In the genomic region with DNA sequence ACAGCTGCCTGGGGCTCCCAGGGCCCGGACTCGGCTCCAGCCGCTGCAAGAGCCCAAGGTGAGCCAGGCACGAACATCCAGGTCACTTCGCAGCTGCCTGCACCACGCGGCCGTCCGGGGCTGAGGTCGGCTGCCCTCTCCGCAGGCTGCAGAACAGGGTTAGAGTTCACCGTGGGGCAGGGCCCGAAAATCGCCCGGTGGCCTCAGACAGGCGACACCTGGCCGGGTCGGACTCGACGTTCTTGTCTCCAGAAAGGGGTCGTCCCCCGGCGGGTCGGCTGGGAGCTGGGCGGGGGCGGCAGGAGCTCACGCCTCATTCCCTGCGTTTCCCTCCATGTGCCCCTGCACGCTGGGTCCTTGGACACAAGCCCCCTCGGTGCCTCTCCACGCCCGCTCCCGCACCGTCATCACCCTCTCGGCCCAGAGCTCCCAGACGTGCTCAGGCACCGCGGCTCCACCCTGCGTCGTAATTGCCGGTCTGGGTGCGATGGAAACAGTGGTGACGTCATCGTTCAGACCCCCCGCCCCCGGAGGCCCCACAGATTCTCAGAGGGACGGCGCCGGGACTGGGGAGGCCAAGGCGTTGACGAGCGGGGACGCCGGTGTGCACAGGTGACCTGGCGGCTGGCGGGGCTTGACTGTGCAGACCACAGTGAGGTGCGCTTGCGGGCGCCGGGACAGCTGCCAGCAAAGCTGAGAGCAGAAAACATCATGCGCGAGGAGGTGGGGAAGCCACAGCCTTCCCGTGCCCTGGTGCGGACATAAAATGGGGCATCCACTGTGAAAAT, we compare ENCODE assay signal across 1 cellular context.
A peak's percentile ranks its signal among the peaks of the same experiment; 100 is the strongest.
TF ChIP-seq lines count a peak whose summit lies in the region.

No MANE protein-coding gene starts in this region.

TF ChIP-seq in HepG2, 621 proteins besides CTCF, POLR2A, EP300 and RAD21 (continued from another document):
- TF ChIP-seq ZNF296 (CRISPR knock-in tag; conservative IDR thresholded peaks at IDR 0.05): 0 out of 2 replicates have a peak, but pooled peaks have one; percentile 28
- no peak for TF ChIP-seq ZNF121 (CRISPR knock-in tag; IDR thresholded peaks at IDR 0.05)
- TF ChIP-seq, protein P1, sequence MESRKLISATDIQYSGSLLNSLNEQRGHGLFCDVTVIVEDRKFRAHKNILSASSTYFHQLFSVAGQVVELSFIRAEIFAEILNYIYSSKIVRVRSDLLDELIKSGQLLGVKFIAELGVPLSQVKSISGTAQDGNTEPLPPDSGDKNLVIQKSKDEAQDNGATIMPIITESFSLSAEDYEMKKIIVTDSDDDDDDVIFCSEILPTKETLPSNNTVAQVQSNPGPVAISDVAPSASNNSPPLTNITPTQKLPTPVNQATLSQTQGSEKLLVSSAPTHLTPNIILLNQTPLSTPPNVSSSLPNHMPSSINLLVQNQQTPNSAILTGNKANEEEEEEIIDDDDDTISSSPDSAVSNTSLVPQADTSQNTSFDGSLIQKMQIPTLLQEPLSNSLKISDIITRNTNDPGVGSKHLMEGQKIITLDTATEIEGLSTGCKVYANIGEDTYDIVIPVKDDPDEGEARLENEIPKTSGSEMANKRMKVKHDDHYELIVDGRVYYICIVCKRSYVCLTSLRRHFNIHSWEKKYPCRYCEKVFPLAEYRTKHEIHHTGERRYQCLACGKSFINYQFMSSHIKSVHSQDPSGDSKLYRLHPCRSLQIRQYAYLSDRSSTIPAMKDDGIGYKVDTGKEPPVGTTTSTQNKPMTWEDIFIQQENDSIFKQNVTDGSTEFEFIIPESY (CRISPR knock-in tag; IDR thresholded peaks at IDR 0.05): peak; percentile 81
